ENCODE assay signal across 1 cellular context in the genomic region with DNA sequence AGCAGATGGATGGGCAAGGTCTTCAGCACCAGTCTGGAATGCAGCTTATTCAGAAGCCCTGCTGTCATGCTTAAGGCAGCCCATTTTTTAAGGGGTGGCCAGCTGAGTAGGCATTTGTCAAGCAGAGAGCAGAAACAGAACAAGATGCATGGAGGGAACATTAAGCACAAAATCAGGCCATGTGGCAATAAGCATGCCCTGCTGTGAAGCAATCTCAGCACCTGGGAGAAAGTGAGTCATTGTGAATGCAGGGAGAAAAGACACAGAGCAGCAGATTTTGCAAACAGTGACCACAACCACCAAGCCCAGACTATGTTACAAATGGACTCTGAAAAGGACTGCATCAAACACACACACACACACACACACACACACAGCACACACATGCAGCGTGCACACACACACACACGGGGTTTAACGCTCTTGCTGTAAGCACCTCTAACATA.
TF ChIP-seq lines count a peak whose summit lies in the region.

No MANE protein-coding gene starts in this region.

TF ChIP-seq in K562, 482 proteins besides CTCF, POLR2A, EP300 and RAD21 (continued from another document):
- 0 out of 2 replicates have a peak, but pooled peaks have one; percentile 22 for TF ChIP-seq CEBPG (CRISPR knock-in tag; IDR thresholded peaks at IDR 0.05)
- TF ChIP-seq CEBPG (tag; conservative IDR thresholded peaks at IDR 0.05 in 1 of 2, IDR thresholded peaks at IDR 0.05 in 1 of 2): 0 out of 4 replicates have a peak, but pooled peaks of 1 of the 2 experiments have one; percentile 32
- TF ChIP-seq RBM39 (optimal IDR thresholded peaks at IDR 0.05; ENCODE audit: low read depth, low read length): no peak
- TF ChIP-seq ZNF696 (CRISPR knock-in tag; conservative IDR thresholded peaks at IDR 0.05): no peak
